19 cellular contexts compared by ENCODE assay signal in genomic region chr20:44392088-44392775, GRCh38. TPM values are rescaled to one million over a fixed set of nuclear protein-coding genes. Genes with fewer than 3 reads are reported as not detected.
A peak's percentile ranks its signal among the peaks of the same experiment; 100 is the strongest.
DNase-seq lines count a peak whose midpoint lies in the region; FAIRE-seq and TF ChIP-seq lines count a peak whose summit lies in the region.
"Had no signal": no experiment of that assay in that cellular context is flagged by ENCODE, and none has a peak within 500 bp of the region (broad histone marks: within the 10 kb centered on the region; RNA-seq: fewer than 3 reads in every experiment).

No MANE protein-coding gene starts in this region.

- no peak overlapping the region for H3K4me3 Mint-ChIP-seq in Caco-2 (ENCODE audit: unreplicated experiment)
- no peak overlapping the region for H3K4me3 Mint-ChIP-seq in activated naive CD8-positive, alpha-beta T cell treated with anti-CD3 and anti-CD28 coated beads for 36 hours
- H3K4me3 Mint-ChIP-seq: CD4-positive, alpha-beta memory T cell; HFFc6 had no signal

- H3K4me3 ChIP-seq in Caco-2 (ENCODE audit: low read depth, low read length) (no peak overlapping the region), duodenal mucosa (ENCODE audit: low read depth in 1 of 2, low read length in 2 of 2) (peak overlapping the region; percentile 6 to 44), liver (ENCODE audit: low read depth in 1 of 3, low read length in 3 of 3) (peak overlapping the region in 2 of 3 donors; percentile 18 to 45), small intestine (ENCODE audit: low read depth in 1 of 2, low read length in 2 of 2) (peak overlapping the region in 1 of 2 donors; percentile 45)

- H3K27me3 ChIP-seq in Caco-2 (replicated peaks; ENCODE audit: control insufficient read depth, insufficient read depth, low read length) (no peaks in the 10 kb centered on the region), duodenal mucosa (ENCODE audit: control insufficient read depth in 1 of 2, insufficient read depth in 2 of 2, low read length in 2 of 2) (no peaks in the 10 kb centered on the region), liver (ENCODE audit: control insufficient read depth in 4 of 4, insufficient read depth in 4 of 4, low read length in 3 of 4) (no peaks in the 10 kb centered on the region), small intestine (ENCODE audit: control insufficient read depth in 2 of 2, insufficient read depth in 2 of 2, low read length in 2 of 2) (no peaks in the 10 kb centered on the region)

- H3K4me1 Mint-ChIP-seq in Caco-2 (ENCODE audit: low read depth, unreplicated experiment), result peaks cover 59% of the 10 kb centered on the region
- peaks cover 3% of the 10 kb centered on the region for H3K4me1 Mint-ChIP-seq in activated naive CD8-positive, alpha-beta T cell treated with anti-CD3 and anti-CD28 coated beads for 36 hours

- H3K27ac ChIP-seq in duodenal mucosa (ENCODE audit: low read depth, low read length) (peak overlapping the region; percentile 80), liver (ENCODE audit: low read depth in 1 of 2, low read length in 2 of 2) (peak overlapping the region; percentile 91 to 93), small intestine (ENCODE audit: low read depth in 1 of 2, low read length in 1 of 2) (peak overlapping the region; percentile 38 to 57)
- H3K27ac ChIP-seq: C4-2B had no signal

- peak overlapping the region; percentile 78 for H3K27ac Mint-ChIP-seq in Caco-2 (ENCODE audit: unreplicated experiment)
- H3K27ac Mint-ChIP-seq in activated naive CD8-positive, alpha-beta T cell treated with anti-CD3 and anti-CD28 coated beads for 36 hours, result no peak overlapping the region
- H3K27ac Mint-ChIP-seq: CD4-positive, alpha-beta memory T cell; HFFc6 had no signal

- DNase-seq in Caco-2, result no peak
- no peak for DNase-seq in small intestine
- DNase-seq in medulla oblongata (ENCODE audit: extremely low spot score), result no peak
- no peak for DNase-seq in stimulated activated CD4-positive, alpha-beta T cell treated with anti-CD3 and anti-CD28 coated beads, Interleukin-15, amount 100 ng/mL, for 24 hours
- no peak for DNase-seq in activated naive CD8-positive, alpha-beta T cell treated with anti-CD3 and anti-CD28 coated beads for 36 hours
- DNase-seq in Ammon's horn (ENCODE audit: low spot score), result no peak
- DNase-seq: 8988T; ACHN; Calu3; CD4-positive, alpha-beta memory T cell; DMS79 treated with DMSO at 0.1 percent for 48 hours; GF-D8; GOT3; HFFc6 had no signal

- H3K36me3 Mint-ChIP-seq in Caco-2 (ENCODE audit: insufficient read depth, unreplicated experiment), result peaks cover 80% of the 10 kb centered on the region
- H3K36me3 Mint-ChIP-seq in activated naive CD8-positive, alpha-beta T cell treated with anti-CD3 and anti-CD28 coated beads for 36 hours, result no peaks in the 10 kb centered on the region
- H3K36me3 Mint-ChIP-seq: CD4-positive, alpha-beta memory T cell had no signal

- CTCF ChIA-PET in Caco-2 (lab: Charles Lee), result no interaction called here

- TF ChIP-seq RAD21 in liver (IDR thresholded peaks at IDR 0.05), result no peak

- BruUV-seq in Caco-2 (replicated peaks; lab: Mats Ljungman, UMichigan), result no TSS peak

- H3K4me1 ChIP-seq in Caco-2 (peaks cover 68% of the 10 kb centered on the region), duodenal mucosa (ENCODE audit: control insufficient read depth in 1 of 2, insufficient read depth in 2 of 2, low read length in 2 of 2) (peaks cover 50 to 56% of the 10 kb centered on the region in 2 donors), liver (ENCODE audit: control insufficient read depth in 4 of 4, insufficient read depth in 4 of 4, low read length in 3 of 4) (peaks cover 17 to 85% (median 66%) of the 10 kb centered on the region in 4 donors), small intestine (ENCODE audit: control insufficient read depth in 2 of 2, insufficient read depth in 1 of 2, low read depth in 1 of 2, low read length in 1 of 2) (peaks cover 0 to 5% of the 10 kb centered on the region in 2 donors)

- H3K36me3 ChIP-seq in Caco-2 (ENCODE audit: control insufficient read depth, insufficient read depth, low read length) (peaks cover 14% of the 10 kb centered on the region), duodenal mucosa (ENCODE audit: control insufficient read depth in 1 of 2, insufficient read depth in 2 of 2, low read length in 2 of 2) (peaks cover 0 to 17% of the 10 kb centered on the region in 2 donors), liver (ENCODE audit: control insufficient read depth in 4 of 4, insufficient read depth in 3 of 4, low read depth in 1 of 4, low read length in 3 of 4) (peaks cover 0 to 7% (median 3%) of the 10 kb centered on the region in 4 donors), small intestine (ENCODE audit: control insufficient read depth in 2 of 2, insufficient read depth in 2 of 2, low read length in 2 of 2) (peaks cover 0 to 3% of the 10 kb centered on the region in 2 donors)

- intact Hi-C loops in Caco-2 (cut with micrococcal nuclease; ENCODE audit: unreplicated experiment), result loop anchor here (5.0 kb wide), 1 partner anchor 130 kb away; the partner anchor contains the start of gene SERINC3

- FAIRE-seq in small intestine (lab: Jason Lieb, UNC), result no peak

- TF ChIP-seq CTCF in Caco-2 (IDR thresholded peaks at IDR 0.05; ENCODE audit: insufficient read depth in 1 of 2, low read depth in 1 of 2, low read length in 1 of 2, severe bottlenecking in 1 of 2, unreplicated experiment in 1 of 2) (no peak), liver (IDR thresholded peaks at IDR 0.05; ENCODE audit: low read depth, low read length, missing input control) (no peak)

- H3K9me3 Mint-ChIP-seq in Caco-2 (ENCODE audit: unreplicated experiment), result no peaks in the 10 kb centered on the region
- no peaks in the 10 kb centered on the region for H3K9me3 Mint-ChIP-seq in activated naive CD8-positive, alpha-beta T cell treated with anti-CD3 and anti-CD28 coated beads for 36 hours
- H3K9me3 Mint-ChIP-seq: CD4-positive, alpha-beta memory T cell; HFFc6 had no signal

- no peaks in the 10 kb centered on the region for H3K27me3 Mint-ChIP-seq in Caco-2 (ENCODE audit: insufficient read depth, unreplicated experiment)
- peaks cover 13% of the 10 kb centered on the region for H3K27me3 Mint-ChIP-seq in activated naive CD8-positive, alpha-beta T cell treated with anti-CD3 and anti-CD28 coated beads for 36 hours

- H3K9me3 ChIP-seq in Caco-2, result no peaks in the 10 kb centered on the region
- no peaks in the 10 kb centered on the region for H3K9me3 ChIP-seq in duodenal mucosa (ENCODE audit: control insufficient read depth in 1 of 2, low read length in 2 of 2)
- H3K9me3 ChIP-seq in liver (ENCODE audit: control insufficient read depth in 4 of 4, low read length in 3 of 4), result no peaks in the 10 kb centered on the region
- H3K9me3 ChIP-seq in small intestine (ENCODE audit: control insufficient read depth, low read depth), result no peaks in the 10 kb centered on the region

- H3K9ac ChIP-seq in duodenal mucosa (ENCODE audit: low read depth in 1 of 2, low read length in 2 of 2), result peak overlapping the region; percentile 34 to 58
- peak overlapping the region; percentile 23 to 87 for H3K9ac ChIP-seq in liver (ENCODE audit: low read depth in 1 of 2, low read length in 2 of 2)

- POLR2A ChIA-PET in Caco-2 (lab: Charles Lee), result no interaction called here

- 74% methylated on average over 8 of the region's 8 CpGs for WGBS in liver
- 83 to 90% (median 88%) methylated on average over 8 of the region's 8 CpGs for WGBS in small intestine, 3 donors

TF ChIP-seq in liver, 16 proteins besides CTCF, POLR2A, EP300 and RAD21 (continues in another document):
- TF ChIP-seq FOXA1 (IDR thresholded peaks at IDR 0.05), result no peak
- TF ChIP-seq SP1 (IDR thresholded peaks at IDR 0.05), result no peak
- TF ChIP-seq RXRA (IDR thresholded peaks at IDR 0.05), result no peak
- TF ChIP-seq REST (IDR thresholded peaks at IDR 0.05), result no peak
- no peak for TF ChIP-seq HNF4A (conservative IDR thresholded peaks at IDR 0.05)
- no peak for TF ChIP-seq ATF3 (IDR thresholded peaks at IDR 0.05)
- no peak for TF ChIP-seq EGR1 (IDR thresholded peaks at IDR 0.05; ENCODE audit: low read depth in 2 of 2)
- no peak for TF ChIP-seq MAX (IDR thresholded peaks at IDR 0.05)

RNA-seq across cellular contexts. Expression of gene HNF4A, which starts 36.7 kb away (rescaled TPM):
- total RNA-seq in Caco-2 (2022) (256 and 292 TPM in 2 replicates), liver (100 to 1,000 TPM in 1 of 2 donors, 10 to 100 TPM in 1; 51.7 to 171 TPM)
- polyA plus RNA-seq in liver (100 to 1,000 TPM in 1 of 2 donors, 10 to 100 TPM in 1; 52.3 to 120 TPM), small intestine (100 to 1,000 TPM in 1 of 3 donors, 10 to 100 TPM in 2; 56.7 to 124 (median 98.6) TPM)
- not detected for total RNA-seq in activated naive CD8-positive, alpha-beta T cell treated with anti-CD3 and anti-CD28 coated beads for 36 hours
- total RNA-seq: CD4-positive, alpha-beta memory T cell; HFFc6 had no signal
- polyA plus RNA-seq: CD4-positive, alpha-beta memory T cell had no signal

RNA-seq across cellular contexts. Expression of gene R3HDML, which starts 55.4 kb away (rescaled TPM):
- total RNA-seq in Caco-2 (2022), result not detected in 2 replicates
- total RNA-seq in liver, result not detected
- not detected for polyA plus RNA-seq in liver
- polyA plus RNA-seq in small intestine, result not detected
- total RNA-seq in activated naive CD8-positive, alpha-beta T cell treated with anti-CD3 and anti-CD28 coated beads for 36 hours, result not detected
- total RNA-seq: Calu3; CD4-positive, alpha-beta memory T cell; H7; HFFc6 had no signal
- polyA plus RNA-seq: BJ; CD4-positive, alpha-beta memory T cell had no signal

Comparison
In these comparisons a context has a peak if more than half of its experiments do, and no peak if none do; other contexts are left out.
1. RNA of gene HNF4A, which starts 36.7 kb away (total RNA-seq): 256 to 292 TPM in Caco-2 and 51.7 to 171 TPM in liver; not detected in activated naive CD8-positive, alpha-beta T cell treated with anti-CD3 and anti-CD28 coated beads for 36 hours; every median in the first group is over 10 times any median in the second.
2. Peak in every context shown above with its lines, with median percentiles within 50 percentile points of each other: H3K27ac ChIP-seq.